ENCODE assay signal across 8 cellular contexts in genomic region chr4:53377319-53378170, GRCh38. TPM values are rescaled to one million over a fixed set of nuclear protein-coding genes. Genes with fewer than 3 reads are reported as not detected.
DNase-seq lines count a peak whose midpoint lies in the region; ATAC-seq and TF ChIP-seq lines count a peak whose summit lies in the region.

FIP1L1 (plus strand) TSS chr4:53377641; CDS start chr4:53377839, 198 bp downstream.

- H3K9me3 ChIP-seq in ascending aorta, result no peaks in the 10 kb centered on the region
- no peaks in the 10 kb centered on the region for H3K9me3 ChIP-seq in right cardiac atrium (ENCODE audit: control insufficient read depth, low read length)
- no peaks in the 10 kb centered on the region for H3K9me3 ChIP-seq in uterus

- H3K27me3 ChIP-seq in ascending aorta (no peaks in the 10 kb centered on the region), right cardiac atrium (ENCODE audit: control insufficient read depth, insufficient read depth) (no peaks in the 10 kb centered on the region), uterus (no peaks in the 10 kb centered on the region)

- H3K36me3 ChIP-seq in ascending aorta (peaks cover 0 to 1% of the 10 kb centered on the region in 2 donors), uterus (no peaks in the 10 kb centered on the region)

- intact Hi-C loops in T-helper 2 cell treated with Interferon-gamma antibody and Interleukin-4, amounts not matched to agents 100 ng/mL and 5 ng/mL, for 36 hours (cut with micrococcal nuclease), result loop anchor here (1.0 to 5.0 kb wide), 5 partner anchors 11 to 855 kb away; partner anchors contain the start of gene SCFD2
- intact Hi-C loops in ascending aorta (cut with DNase I) (loop anchor here (1.0 to 10.0 kb wide), 5 partner anchors 11 to 365 kb away; partner anchors contain the start of gene SCFD2), right cardiac atrium (cut with DNase I) (no loop called here), uterus (cut with DNase I; ENCODE audit: low total_unique reads) (no loop called here)

- TF ChIP-seq POLR2A in uterus (IDR thresholded peaks at IDR 0.05), result peak; percentile 68 to 89

- H3K27ac ChIP-seq in ascending aorta (peak within 1 kb of the TSS; percentile 82 to 84), right cardiac atrium (ENCODE audit: low read length) (peak within 1 kb of the TSS; percentile 93), uterus (peak within 1 kb of the TSS; percentile 79 to 87)

- ATAC-seq in GM18498 (IDR thresholded peaks at IDR 0.05; ENCODE audit: unreplicated experiment) (peak; percentile 89), HG02885 (IDR thresholded peaks at IDR 0.05; ENCODE audit: poor library complexity, unreplicated experiment) (peak; percentile 90), right cardiac atrium (peak; percentile 99 to 100)

- peak within 1 kb of the TSS; percentile 66 to 78 for H3K4me3 ChIP-seq in ascending aorta
- H3K4me3 ChIP-seq in right cardiac atrium (ENCODE audit: low read length), result peak within 1 kb of the TSS; percentile 73
- H3K4me3 ChIP-seq in uterus, result peak within 1 kb of the TSS; percentile 57 to 85

- H3K4me1 ChIP-seq in ascending aorta (peaks cover 2 to 3% of the 10 kb centered on the region in 2 donors), right cardiac atrium (ENCODE audit: control insufficient read depth, insufficient read depth, low read length) (no peaks in the 10 kb centered on the region), uterus (no peaks in the 10 kb centered on the region)

- whole genome bisulfite sequencing in right cardiac atrium, result under 1% methylated on average over 85 of the region's 85 CpGs

- no peak for TF ChIP-seq CTCF in ascending aorta (IDR thresholded peaks at IDR 0.05)
- peak in 3 of 4 experiments; percentile 11 to 28 (median 12) for TF ChIP-seq CTCF in uterus (IDR thresholded peaks at IDR 0.05)

- DNase-seq in NCI-H1694 treated with DMSO at 0.1 percent for 48 hours (lab: John Stamatoyannopoulos, UW) (peak; percentile 71), ascending aorta (ENCODE audit: low spot score in 2 of 2) (peak; percentile 78 to 97), right cardiac atrium (peak; percentile 95 to 99 (median 98)), pulmonary artery endothelial cell (ENCODE audit: low read depth, low spot score) (peak; percentile 65), uterus (peak; percentile 94 to 96)

RNA-seq across cellular contexts. Expression of gene FIP1L1, which starts in this region (rescaled TPM):
- 87.9 and 90.2 TPM in 2 replicates for total RNA-seq in T-helper 2 cell treated with Interferon-gamma antibody and Interleukin-4, amounts not matched to agents 100 ng/mL and 5 ng/mL, for 36 hours
- total RNA-seq in ascending aorta (20.4 TPM), right cardiac atrium (10 to 100 TPM; 27.9 to 33.6 (median 31.5) TPM), pulmonary artery endothelial cell (52.0 and 56.0 TPM in 2 replicates), uterus (100 to 1,000 TPM in 1 of 4 donors, 10 to 100 TPM in 3; 55.1 to 106 (median 69.2) TPM)
- polyA plus RNA-seq in right cardiac atrium, result 24.8 TPM

Comparison
In these comparisons a context has a peak if more than half of its experiments do, and no peak if none do; other contexts are left out.
1. Peak in every context shown above with its lines: DNase-seq, ATAC-seq, H3K4me3 ChIP-seq and H3K27ac ChIP-seq.
2. CTCF ChIP-seq: peak in uterus (3 of 4); none in ascending aorta (0 of 3).
3. intact Hi-C loops: an anchor here in T-helper 2 cell treated with Interferon-gamma antibody and Interleukin-4, amounts not matched to agents 100 ng/mL and 5 ng/mL, for 36 hours (1.0 to 5.0 kb wide) and ascending aorta (1.0 to 10.0 kb wide); none called in right cardiac atrium and uterus.